Comparison of ENCODE assay signal across 16 cellular contexts in genomic region chr11:121300972-121301699, GRCh38. TPM values are rescaled to one million over a fixed set of nuclear protein-coding genes. Genes with fewer than 3 reads are reported as not detected.
DNase-seq lines count a peak whose midpoint lies in the region; ATAC-seq, FAIRE-seq and TF ChIP-seq lines count a peak whose summit lies in the region.
"Had no signal": no experiment of that assay in that cellular context is flagged by ENCODE, and none has a peak within 500 bp of the region (broad histone marks: within the 10 kb centered on the region; RNA-seq: fewer than 3 reads in every experiment).

No MANE protein-coding gene starts in this region.

- H3K27me3 ChIP-seq in right cardiac atrium (ENCODE audit: control insufficient read depth, insufficient read depth) (no peaks in the 10 kb centered on the region), H7 (ENCODE audit: control insufficient read depth, insufficient read depth, low read length) (no peaks in the 10 kb centered on the region), adrenal gland (no peaks in the 10 kb centered on the region), body of pancreas (no peaks in the 10 kb centered on the region)

- H3K4me1 Mint-ChIP-seq in T-helper 17 cell, result peaks cover 25% of the 10 kb centered on the region

- DNase-seq in GM19239 (ENCODE audit: insufficient read length, low spot score) (no peak), T-helper 17 cell (no peak), right cardiac atrium (no peak), H7 (no peak), adrenal gland (no peak), body of pancreas (no peak)
- DNase-seq: ACHN; aorta; immature natural killer cell; NCI-H2171; NCI-H82; stimulated activated CD4-positive, alpha-beta T cell treated with anti-CD3 and anti-CD28 coated beads, Interleukin-2, amount 100 ng/mL, for 48 hours had no signal

- TF ChIP-seq CTCF in C4-2B (conservative IDR thresholded peaks at IDR 0.05), result no peak
- no peak for TF ChIP-seq CTCF in adrenal gland (IDR thresholded peaks at IDR 0.05)
- TF ChIP-seq CTCF in body of pancreas (IDR thresholded peaks at IDR 0.05), result no peak

- intact Hi-C loops in right cardiac atrium (cut with DNase I), result no loop called here
- intact Hi-C loops in adrenal gland (cut with DNase I), result no loop called here
- intact Hi-C loops in body of pancreas (cut with DNase I), result no loop called here

- peaks cover 3% of the 10 kb centered on the region for H3K36me3 ChIP-seq in H7 (replicated peaks; ENCODE audit: control insufficient read depth, insufficient read depth, low read length)
- H3K36me3 ChIP-seq in adrenal gland (replicated peaks in 1 of 2), result peaks cover 0 to 17% of the 10 kb centered on the region in 2 donors
- peaks cover 0 to 2% of the 10 kb centered on the region in 2 donors for H3K36me3 ChIP-seq in body of pancreas (replicated peaks in 1 of 2; ENCODE audit: insufficient read depth in 1 of 2, low read depth in 2 of 2)

- no peak overlapping the region for H3K4me3 Mint-ChIP-seq in T-helper 17 cell
- H3K4me3 Mint-ChIP-seq: immature natural killer cell had no signal

- H3K4me1 ChIP-seq in right cardiac atrium (ENCODE audit: control insufficient read depth, insufficient read depth, low read length) (peaks cover 7% of the 10 kb centered on the region), adrenal gland (replicated peaks in 1 of 2) (peaks cover 0 to 13% of the 10 kb centered on the region in 2 donors), body of pancreas (peaks cover 10% of the 10 kb centered on the region)

- ATAC-seq in T-helper 17 cell (no peak), right cardiac atrium (peak; percentile 74 to 85), body of pancreas (no peak), GM19351 (IDR thresholded peaks at IDR 0.05; ENCODE audit: unreplicated experiment) (no peak)
- ATAC-seq: K562 had no signal

- TF ChIP-seq POLR2A in adrenal gland (IDR thresholded peaks at IDR 0.05) (no peak), body of pancreas (IDR thresholded peaks at IDR 0.05) (no peak)

- peak overlapping the region; percentile 74 for H3K27ac Mint-ChIP-seq in T-helper 17 cell

- no peaks in the 10 kb centered on the region for H3K27me3 Mint-ChIP-seq in T-helper 17 cell

- H3K4me3 ChIP-seq in right cardiac atrium (ENCODE audit: low read length) (no peak overlapping the region), H7 (ENCODE audit: insufficient read depth, low read depth, low read length) (no peak overlapping the region), adrenal gland (no peak overlapping the region), body of pancreas (no peak overlapping the region)
- H3K4me3 ChIP-seq: K562 had no signal

- 66% methylated on average over 3 of the region's 3 CpGs for WGBS in right cardiac atrium
- 75 to 81% (median 78%) methylated on average over 3 of the region's 3 CpGs for WGBS in adrenal gland, 4 donors
- 55 to 61% methylated on average over 3 of the region's 3 CpGs for WGBS in body of pancreas, 2 donors

- H3K27ac ChIP-seq in C4-2B (peak overlapping the region; percentile 52; the same call in 1 of the 2 replicates), right cardiac atrium (ENCODE audit: low read length) (no peak overlapping the region), adrenal gland (no peak overlapping the region), body of pancreas (no peak overlapping the region)

- H3K9me3 ChIP-seq in T-helper 17 cell (ENCODE audit: control insufficient read depth, low read length, poor library complexity, severe bottlenecking), result no peaks in the 10 kb centered on the region
- no peaks in the 10 kb centered on the region for H3K9me3 ChIP-seq in right cardiac atrium (ENCODE audit: control insufficient read depth, low read length)
- no peaks in the 10 kb centered on the region for H3K9me3 ChIP-seq in adrenal gland (replicated peaks in 1 of 3)
- H3K9me3 ChIP-seq in body of pancreas, result no peaks in the 10 kb centered on the region

- FAIRE-seq in GM19239 (lab: Jason Lieb, UNC), result peak; percentile 40
- FAIRE-seq: colon, K562 had no signal

- peaks cover 6% of the 10 kb centered on the region for H3K36me3 Mint-ChIP-seq in T-helper 17 cell (ENCODE audit: low read depth)

RNA-seq across cellular contexts. Expression of gene SC5D, which starts 8.6 kb away (rescaled TPM):
- 10 to 100 TPM; 24.7 to 29.7 TPM for total RNA-seq in T-helper 17 cell
- total RNA-seq in right cardiac atrium, result 10 to 100 TPM; 30.1 to 34.7 (median 32.4) TPM
- polyA plus RNA-seq in right cardiac atrium, result 29.7 TPM
- 108 and 151 TPM in 2 replicates for total RNA-seq in H7 (2014; rRNA removed; shearing (Covaris generic))
- total RNA-seq in adrenal gland, result 100 to 1,000 TPM in 1 of 8 donors, 10 to 100 TPM in 7; 27.2 to 121 (median 42.6) TPM
- polyA plus RNA-seq in adrenal gland, result 100 to 1,000 TPM in 1 of 3 donors, 10 to 100 TPM in 2; 18.3 to 317 (median 21.0) TPM
- total RNA-seq in body of pancreas, result 10 to 100 TPM in 1 of 2 donors, 1 to 10 TPM in 1; 9.2 to 22.1 TPM

Comparison
In these comparisons a context has a peak if more than half of its experiments do, and no peak if none do; other contexts are left out.
1. ATAC-seq: peak in right cardiac atrium (2 of 2); none in T-helper 17 cell (single experiment), body of pancreas (single experiment) and GM19351 (single experiment).